ENCODE assay signal across 22 cellular contexts in the genomic region with DNA sequence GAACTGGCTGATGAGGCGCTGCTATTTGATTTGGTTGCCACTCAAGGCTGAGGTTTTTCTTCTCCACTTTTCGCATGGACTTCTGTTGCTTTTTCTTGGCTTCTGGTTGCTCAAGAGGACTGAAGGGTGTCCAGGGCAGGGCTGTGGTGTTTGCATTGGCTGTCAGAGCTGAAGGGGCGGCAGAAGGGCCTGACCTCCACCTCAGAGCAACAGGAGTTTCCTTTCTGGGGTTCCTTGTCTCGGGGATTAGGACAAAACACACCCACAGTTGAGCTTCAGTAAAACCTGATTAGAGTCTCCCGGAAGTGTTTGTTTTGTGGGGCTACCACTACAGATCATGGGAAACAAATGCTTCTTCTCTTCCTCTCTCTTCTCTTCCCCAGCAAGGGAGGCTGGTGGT.
"Had no signal": no experiment of that assay in that cellular context is flagged by ENCODE, and none has a peak within 500 bp of the region (broad histone marks: within the 10 kb centered on the region; RNA-seq: fewer than 3 reads in every experiment).

No MANE protein-coding gene starts in this region.

- H3K36me3 ChIP-seq: gastroesophageal sphincter, right atrium auricular region, spleen, thoracic aorta, upper lobe of left lung had no signal

- H3K9me3 ChIP-seq: gastroesophageal sphincter, right atrium auricular region, thoracic aorta, upper lobe of left lung had no signal

- H3K27ac ChIP-seq: gastroesophageal sphincter, right atrium auricular region, spleen, thoracic aorta, upper lobe of left lung had no signal

- H3K4me1 ChIP-seq: gastroesophageal sphincter had no signal

- H3K27me3 ChIP-seq: right atrium auricular region, upper lobe of left lung had no signal

- DNase-seq: activated CD8-positive, alpha-beta memory T cell treated with anti-CD3 and anti-CD28 coated beads, Interleukin-2, amount 10 ng/mL, durations not matched to agents 7 days and 5 days; activated CD8-positive, alpha-beta T cell treated with anti-CD3 and anti-CD28 coated beads, Interleukin-2, amount 10 ng/mL, durations not matched to agents 7 days and 5 days; activated naive CD4-positive, alpha-beta T cell; activated T-cell treated with anti-CD3 and anti-CD28 coated beads, Interleukin-2, amount 50 U/mL, for 48 hours; effector CD8-positive, alpha-beta T cell; head of caudate nucleus; hippocampal formation; immature natural killer cell; kidney; midbrain; naive thymus-derived CD4-positive, alpha-beta T cell; occipital lobe; spleen; stimulated activated naive CD4-positive, alpha-beta T cell treated with Interleukin-2 at 50 U/mL for 16 hours; T-helper 17 cell; T1000 had no signal

- H3K4me3 ChIP-seq: gastroesophageal sphincter, right atrium auricular region, spleen, thoracic aorta, upper lobe of left lung had no signal

- ATAC-seq: activated CD8-positive, alpha-beta memory T cell treated with anti-CD3 and anti-CD28 coated beads, Interleukin-2, amount 10 ng/mL, durations not matched to agents 7 days and 5 days; activated CD8-positive, alpha-beta T cell treated with anti-CD3 and anti-CD28 coated beads, Interleukin-2, amount 10 ng/mL, durations not matched to agents 7 days and 5 days; activated naive CD4-positive, alpha-beta T cell treated with anti-CD3 and anti-CD28 coated beads, Interleukin-2, amount 50 U/mL, for 72 hours; gastroesophageal sphincter; naive thymus-derived CD4-positive, alpha-beta T cell; T-helper 17 cell; WTC11 had no signal
